8 cellular contexts compared by ENCODE assay signal in the genomic region with DNA sequence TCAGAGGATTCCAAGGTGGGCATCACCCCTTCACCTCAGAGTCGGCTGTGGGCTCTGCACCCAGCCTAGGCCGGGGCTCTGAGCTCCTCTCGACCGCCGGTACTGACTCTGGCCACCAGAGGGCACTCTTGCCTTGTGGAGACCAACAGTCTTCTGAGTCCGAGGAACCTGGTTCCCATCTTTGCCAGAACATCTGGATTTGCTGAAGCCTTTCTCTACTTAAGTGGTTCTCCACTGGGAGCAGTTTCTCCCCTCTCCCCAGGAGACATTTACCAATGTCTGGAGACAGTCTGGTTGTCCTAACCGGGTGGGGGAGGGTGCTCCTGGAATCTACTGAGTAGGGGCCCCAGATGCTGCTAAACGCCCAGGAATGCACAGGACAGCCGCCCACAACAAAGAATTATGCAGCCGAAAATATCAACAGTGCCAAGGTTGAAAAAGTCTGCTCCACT. TPM values are rescaled to one million over a fixed set of nuclear protein-coding genes. Genes with fewer than 3 reads are reported as not detected.
A peak's percentile ranks its signal among the peaks of the same experiment; 100 is the strongest.
DNase-seq lines count a peak whose midpoint lies in the region; ATAC-seq and TF ChIP-seq lines count a peak whose summit lies in the region.

No MANE protein-coding gene starts in this region.

- H3K4me3 ChIP-seq in LNCaP clone FGC (ENCODE audit: low read depth, low read length) (no peak overlapping the region), SJCRH30 (no peak overlapping the region), foreskin fibroblast (ENCODE audit: low read depth in 1 of 2, low read length in 2 of 2) (peak overlapping the region in 1 of 2 donors; percentile 28)

- H3K36me3 ChIP-seq in SJCRH30 = no peaks in the 10 kb centered on the region

- H3K9me3 ChIP-seq in SJCRH30 (replicated peaks) = no peaks in the 10 kb centered on the region

- no peak overlapping the region for H3K27ac ChIP-seq in SJCRH30

- no peak for ATAC-seq in HG03460 (IDR thresholded peaks at IDR 0.05; ENCODE audit: unreplicated experiment)

- TF ChIP-seq CTCF in LNCaP clone FGC (IDR thresholded peaks at IDR 0.05; ENCODE audit: control insufficient read depth, extremely low read depth, insufficient read depth) = peak; percentile 92
- TF ChIP-seq CTCF in foreskin fibroblast (IDR thresholded peaks at IDR 0.05; ENCODE audit: low read depth, low read length) = peak; percentile 93

- peak; percentile 92 for DNase-seq in ELF-1 (ENCODE audit: low read depth, low spot score)
- peak; percentile 50 for DNase-seq in LNCaP clone FGC (ENCODE audit: low read depth)
- peak; percentile 73 to 87 for DNase-seq in SJCRH30
- DNase-seq in activated T-helper 9 cell treated with anti-CD3 and anti-CD28 coated beads, Interleukin-2, amount 50 U/mL, for 16 hours (ENCODE audit: low read depth) = peak; percentile 78
- peak; percentile 79 to 94 for DNase-seq in foreskin fibroblast
- peak; percentile 40 for DNase-seq in non-pigmented ciliary epithelial cell (ENCODE audit: low read depth)
- peak; percentile 71 for DNase-seq in stromal cell of bone marrow (ENCODE audit: low read depth)

- peaks cover 10% of the 10 kb centered on the region for H3K27me3 ChIP-seq in SJCRH30

- H3K4me1 ChIP-seq in SJCRH30 = no peaks in the 10 kb centered on the region

RNA-seq across cellular contexts. Expression of gene ETV3L, which starts 9.4 kb away (rescaled TPM):
- total RNA-seq in SJCRH30 (2014; rRNA removed; shearing (Covaris generic)) = 0.05 TPM in 1 of 2 replicates, not detected in the other

RNA-seq across cellular contexts. Expression of gene ARHGEF11, which starts 44.7 kb away (rescaled TPM):
- total RNA-seq in SJCRH30 (2014; rRNA removed; shearing (Covaris generic)) = 19.0 and 19.7 TPM in 2 replicates

RNA-seq across cellular contexts. Expression of gene ETV3, which starts 48.0 kb away (rescaled TPM):
- total RNA-seq in SJCRH30 (2014; rRNA removed; shearing (Covaris generic)) = 12.2 and 12.5 TPM in 2 replicates

Comparison
In these comparisons a context has a peak if more than half of its experiments do, and no peak if none do; other contexts are left out.
1. DNase-seq: peak in every context shown above with its lines; median percentile 92 in ELF-1; 86 in foreskin fibroblast; 80 in SJCRH30; 78 in activated T-helper 9 cell treated with anti-CD3 and anti-CD28 coated beads, Interleukin-2, amount 50 U/mL, for 16 hours; 71 in stromal cell of bone marrow; 50 in LNCaP clone FGC; 40 in non-pigmented ciliary epithelial cell.